In the genomic region with DNA sequence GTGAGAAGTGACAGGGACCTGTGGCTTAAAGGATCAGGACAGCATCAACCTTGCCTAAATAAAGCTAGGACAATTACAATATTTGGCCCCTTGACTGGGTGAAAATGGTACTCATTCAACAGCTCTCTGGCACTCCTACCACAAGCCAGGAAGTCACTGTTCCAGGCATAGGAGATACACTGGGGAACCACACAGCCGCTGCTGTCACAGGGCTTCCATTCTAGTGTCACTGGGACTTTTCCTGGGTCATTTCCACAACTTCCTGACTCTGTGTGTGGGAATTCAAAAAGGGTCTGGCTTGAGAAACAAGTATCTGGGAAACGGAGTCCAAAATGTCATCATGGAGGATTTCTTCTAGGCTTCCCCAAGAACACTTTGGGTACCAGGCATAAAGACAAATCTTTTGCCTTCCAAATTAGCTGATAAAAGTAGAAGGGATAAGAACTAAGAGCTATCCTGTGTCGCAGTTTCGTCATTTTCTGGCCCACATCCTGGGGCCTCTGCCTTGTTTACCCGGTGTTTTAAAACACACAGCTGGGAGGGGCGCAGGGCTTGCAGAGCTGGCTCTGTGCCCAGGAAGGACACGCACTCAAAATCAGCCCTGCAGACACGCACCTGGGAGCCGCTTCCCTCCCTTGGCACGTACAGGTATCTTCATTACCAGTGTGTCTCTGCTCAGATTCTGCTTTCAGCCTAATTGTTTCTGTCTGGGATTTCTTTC, we compare ENCODE assay signal across 8 cellular contexts. TPM values are rescaled to one million over a fixed set of nuclear protein-coding genes. Genes with fewer than 3 reads are reported as not detected.
DNase-seq lines count a peak whose midpoint lies in the region; ATAC-seq and TF ChIP-seq lines count a peak whose summit lies in the region.

No MANE protein-coding gene starts in this region.

- BruUV-seq in OCI-LY7 (replicated peaks; lab: Mats Ljungman, UMichigan): no TSS peak

- peaks cover 0 to 4% (median 0%) of the 10 kb centered on the region in 3 donors for H3K27me3 Mint-ChIP-seq in immature natural killer cell (ENCODE audit: low read depth in 3 of 3)

- CTCF ChIA-PET in OCI-LY7 (lab: Charles Lee; ENCODE audit: unreplicated experiment): interaction anchor here (1.1 kb wide), 1 partner anchor 359 kb away, joined by 3 read pairs; no protein-coding TSS in a partner anchor

- H3K79me2 ChIP-seq in OCI-LY7 (ENCODE audit: insufficient read depth, low read depth, low read length): no peaks in the 10 kb centered on the region

- ATAC-seq in activated naive CD4-positive, alpha-beta T cell treated with anti-CD3 and anti-CD28 coated beads, Interleukin-2, amount 50 U/mL, for 72 hours: peak; percentile 68 to 69
- peak; percentile 91 for ATAC-seq in mucosa of descending colon
- ATAC-seq in GM19395 (IDR thresholded peaks at IDR 0.05; ENCODE audit: unreplicated experiment): no peak
- no peak for ATAC-seq in GM18519 (IDR thresholded peaks at IDR 0.05; ENCODE audit: low FRiP score, unreplicated experiment)

- H3K9me3 ChIP-seq in OCI-LY7 (ENCODE audit: low read length) (no peaks in the 10 kb centered on the region), mucosa of descending colon (no peaks in the 10 kb centered on the region)

- intact Hi-C loops in OCI-LY7 (cut with micrococcal nuclease; ENCODE audit: unreplicated experiment): no loop called here
- intact Hi-C loops in mucosa of descending colon (cut with DNase I, micrococcal nuclease): no loop called here

- H3K4me1 ChIP-seq in OCI-LY7 (ENCODE audit: insufficient read depth, low read length, poor library complexity, severe bottlenecking) (peaks cover 10% of the 10 kb centered on the region), mucosa of descending colon (ENCODE audit: low read depth) (peaks cover 15% of the 10 kb centered on the region)

- no peaks in the 10 kb centered on the region for H3K36me3 Mint-ChIP-seq in activated naive CD4-positive, alpha-beta T cell treated with anti-CD3 and anti-CD28 coated beads, Interleukin-2, amount 50 U/mL, for 72 hours
- no peaks in the 10 kb centered on the region for H3K36me3 Mint-ChIP-seq in immature natural killer cell

- H3K4me3 Mint-ChIP-seq in immature natural killer cell: no peak overlapping the region

- peaks cover 6% of the 10 kb centered on the region; the same call in 1 of the 2 replicates for H3K36me3 ChIP-seq in OCI-LY7 (ENCODE audit: insufficient read depth, low read length)
- H3K36me3 ChIP-seq in mucosa of descending colon (ENCODE audit: low read depth): no peaks in the 10 kb centered on the region

- H3K27ac Mint-ChIP-seq in activated naive CD4-positive, alpha-beta T cell treated with anti-CD3 and anti-CD28 coated beads, Interleukin-2, amount 50 U/mL, for 72 hours: peak overlapping the region; percentile 39 to 92
- no peak overlapping the region for H3K27ac Mint-ChIP-seq in immature natural killer cell

- peaks cover 0 to 8% of the 10 kb centered on the region in 2 donors for H3K4me1 Mint-ChIP-seq in immature natural killer cell

- DNase-seq in OCI-LY7 (ENCODE audit: low spot score) (peak; percentile 52), mucosa of descending colon (peak; percentile 87 to 90 (median 88)), foreskin melanocyte (no peak), immature natural killer cell (no peak)
- DNase-seq in activated naive CD4-positive, alpha-beta T cell treated with anti-CD3 and anti-CD28 coated beads, Interleukin-2, amount 50 U/mL, for 72 hours (ENCODE audit: low spot score in 2 of 2): peak in 1 of 2 donors; percentile 36

- no peak for TF ChIP-seq CTCF in OCI-LY7 (conservative IDR thresholded peaks at IDR 0.05; ENCODE audit: low read length)
- TF ChIP-seq CTCF in mucosa of descending colon (IDR thresholded peaks at IDR 0.05): no peak

- H4K20me1 ChIP-seq in OCI-LY7 (ENCODE audit: insufficient read depth, low read length): no peaks in the 10 kb centered on the region

- no peak for TF ChIP-seq RAD21 in Ishikawa (IDR thresholded peaks at IDR 0.05; ENCODE audit: low read depth)

- H2AFZ ChIP-seq in OCI-LY7 (ENCODE audit: low read length): 0 out of 2 replicates have a peak overlapping the region, but pooled peaks have one; percentile 16

- POLR2A ChIA-PET in OCI-LY7 (lab: Charles Lee): interaction anchor here (0.5 kb wide), 1 partner anchor 178 kb away, joined by 5 read pairs; no protein-coding TSS in a partner anchor

- H3K4me3 ChIP-seq in OCI-LY7 (ENCODE audit: low read depth, low read length, poor library complexity, severe bottlenecking): no peak overlapping the region
- H3K4me3 ChIP-seq in mucosa of descending colon: no peak overlapping the region

- H3K9me2 ChIP-seq in OCI-LY7 (ENCODE audit: insufficient read depth, low read length): no peaks in the 10 kb centered on the region

- TF ChIP-seq EP300 in Ishikawa (IDR thresholded peaks at IDR 0.05; ENCODE audit: borderline replicate concordance): no peak

- no peaks in the 10 kb centered on the region for H3K9me3 Mint-ChIP-seq in activated naive CD4-positive, alpha-beta T cell treated with anti-CD3 and anti-CD28 coated beads, Interleukin-2, amount 50 U/mL, for 72 hours
- H3K9me3 Mint-ChIP-seq in immature natural killer cell: no peaks in the 10 kb centered on the region

- H3K27ac ChIP-seq in OCI-LY7 (ENCODE audit: low read depth, low read length, poor library complexity, severe bottlenecking): no peak overlapping the region

- peak overlapping the region; percentile 10; the same call in 1 of the 2 replicates for H3K4me2 ChIP-seq in OCI-LY7 (ENCODE audit: low read length)

TF ChIP-seq in Ishikawa, 13 proteins besides CTCF, POLR2A, EP300 and RAD21:
- peak; percentile 81 for TF ChIP-seq NFIC (IDR thresholded peaks at IDR 0.05)
- no peak for TF ChIP-seq CEBPB (IDR thresholded peaks at IDR 0.05)

RNA-seq across cellular contexts. Expression of gene TMEM45B, which starts 38.0 kb away (rescaled TPM):
- not detected in 2 replicates for total RNA-seq in OCI-LY7 (2014; rRNA removed; shearing (Covaris generic))
- total RNA-seq in OCI-LY7 (2022): not detected in 2 replicates
- 1 to 10 TPM; 2.3 to 2.9 TPM for total RNA-seq in activated naive CD4-positive, alpha-beta T cell treated with anti-CD3 and anti-CD28 coated beads, Interleukin-2, amount 50 U/mL, for 72 hours
- total RNA-seq in mucosa of descending colon: 100 to 1,000 TPM; 165 to 442 (median 278) TPM
- under 1 TPM in 1 of 3 donors, not detected in 2; 0.10 TPM for polyA plus RNA-seq in immature natural killer cell

RNA-seq across cellular contexts. Expression of gene NFRKB, which starts 41.7 kb away (rescaled TPM):
- 22.2 and 31.2 TPM in 2 replicates for total RNA-seq in OCI-LY7 (2014; rRNA removed; shearing (Covaris generic))
- total RNA-seq in OCI-LY7 (2022) (35.5 and 36.3 TPM in 2 replicates), mucosa of descending colon (10 to 100 TPM; 19.5 to 27.0 (median 23.7) TPM)
- 10 to 100 TPM; 41.8 to 42.1 TPM for total RNA-seq in activated naive CD4-positive, alpha-beta T cell treated with anti-CD3 and anti-CD28 coated beads, Interleukin-2, amount 50 U/mL, for 72 hours
- polyA plus RNA-seq in immature natural killer cell: 10 to 100 TPM in 2 of 3 donors, 1 to 10 TPM in 1; 4.2 to 16.5 (median 10.7) TPM

Comparison
In these comparisons a context has a peak if more than half of its experiments do, and no peak if none do; other contexts are left out.
1. DNase-seq: peak in OCI-LY7 (single experiment) and mucosa of descending colon (3 of 3); none in foreskin melanocyte (single experiment) and immature natural killer cell (0 of 3).
2. ATAC-seq: peak in activated naive CD4-positive, alpha-beta T cell treated with anti-CD3 and anti-CD28 coated beads, Interleukin-2, amount 50 U/mL, for 72 hours (2 of 2) and mucosa of descending colon (single experiment); none in GM19395 (single experiment) and GM18519 (single experiment).
3. H3K27ac Mint-ChIP-seq: peak in activated naive CD4-positive, alpha-beta T cell treated with anti-CD3 and anti-CD28 coated beads, Interleukin-2, amount 50 U/mL, for 72 hours (2 of 2); none in immature natural killer cell (0 of 6).
4. RNA of gene TMEM45B, which starts 38.0 kb away (total RNA-seq): 165 to 442 TPM in mucosa of descending colon; 2.3 to 2.9 TPM in activated naive CD4-positive, alpha-beta T cell treated with anti-CD3 and anti-CD28 coated beads, Interleukin-2, amount 50 U/mL, for 72 hours and not detected in OCI-LY7; every median in the first group is over 10 times any median in the second.